17 cellular contexts compared by ENCODE assay signal in the genomic region with DNA sequence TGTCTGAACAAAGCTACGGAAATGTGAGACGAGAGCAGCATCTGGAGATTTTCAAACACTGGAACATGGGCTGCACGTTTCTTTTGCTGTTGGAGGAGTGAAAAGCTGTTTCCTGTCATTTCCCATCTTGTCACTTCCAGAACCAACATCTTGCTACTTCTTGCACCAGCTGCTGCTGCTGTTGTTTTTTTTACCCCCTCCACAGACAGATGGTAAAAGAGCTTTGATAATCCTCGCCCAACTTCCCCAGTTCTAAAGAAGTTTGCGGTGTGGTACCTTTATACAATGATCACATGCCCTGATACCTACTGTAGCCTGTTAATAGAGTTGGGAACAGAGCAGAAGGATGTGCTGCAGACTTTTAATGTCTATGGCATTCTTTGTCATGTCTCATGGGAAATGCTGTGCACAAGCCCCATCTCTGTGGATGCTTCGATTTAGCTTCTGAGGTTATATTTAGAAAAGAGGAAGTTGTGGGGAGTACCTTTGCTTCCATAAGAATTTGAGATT.
DNase-seq lines count a peak whose midpoint lies in the region; ATAC-seq and TF ChIP-seq lines count a peak whose summit lies in the region.
"Had no signal": no experiment of that assay in that cellular context is flagged by ENCODE, and none has a peak within 500 bp of the region (broad histone marks: within the 10 kb centered on the region; RNA-seq: fewer than 3 reads in every experiment).

No MANE protein-coding gene starts in this region.

- H3K27me3 ChIP-seq in suprapubic skin = no peaks in the 10 kb centered on the region
- H3K27me3 ChIP-seq: pancreas had no signal

- no peak for TF ChIP-seq POLR2A in suprapubic skin (IDR thresholded peaks at IDR 0.05)

- no peaks in the 10 kb centered on the region for H3K9me3 ChIP-seq in suprapubic skin
- H3K9me3 ChIP-seq: pancreas had no signal

- no peaks in the 10 kb centered on the region for H3K36me3 ChIP-seq in suprapubic skin
- H3K36me3 ChIP-seq: pancreas had no signal

- H3K27ac ChIP-seq in suprapubic skin = no peak overlapping the region
- H3K27ac ChIP-seq: pancreas had no signal

- WGBS in suprapubic skin = 46% methylated on average over 6 of the region's 6 CpGs

- no peaks in the 10 kb centered on the region for H3K36me3 Mint-ChIP-seq in osteocyte (ENCODE audit: unreplicated experiment)

- H3K4me3 Mint-ChIP-seq in osteocyte (ENCODE audit: unreplicated experiment) = peak overlapping the region; percentile 44
- H3K4me3 Mint-ChIP-seq: dendritic cell treated with granulocyte-macrophage colony-stimulating factor and Interleukin-4, amounts not matched to agents 40 ng/mL and 50 ng/mL, for 4 days had no signal

- peaks cover 35% of the 10 kb centered on the region for H3K4me1 Mint-ChIP-seq in osteocyte (ENCODE audit: unreplicated experiment)

- ATAC-seq in HG03469 (IDR thresholded peaks at IDR 0.05; ENCODE audit: unreplicated experiment) = peak; percentile 43
- peak; percentile 89 for ATAC-seq in SK-N-SH treated with all-trans-retinoic acid at 6 μM for 48 hours
- no peak for ATAC-seq in HG03378 (IDR thresholded peaks at IDR 0.05; ENCODE audit: unreplicated experiment)
- ATAC-seq: left lobe of liver, pancreas had no signal

- no peak for TF ChIP-seq EP300 in suprapubic skin (IDR thresholded peaks at IDR 0.05)

- no peak for TF ChIP-seq CTCF in osteocyte (IDR thresholded peaks at IDR 0.05)
- no peak for TF ChIP-seq CTCF in suprapubic skin (IDR thresholded peaks at IDR 0.05)

- H3K4me3 ChIP-seq in suprapubic skin = no peak overlapping the region
- H3K4me3 ChIP-seq: pancreas had no signal

- no peaks in the 10 kb centered on the region for H3K27me3 Mint-ChIP-seq in osteocyte (ENCODE audit: unreplicated experiment)

- peak overlapping the region; percentile 82 for H3K27ac Mint-ChIP-seq in osteocyte (ENCODE audit: unreplicated experiment)
- H3K27ac Mint-ChIP-seq: dendritic cell treated with granulocyte-macrophage colony-stimulating factor and Interleukin-4, amounts not matched to agents 40 ng/mL and 50 ng/mL, for 4 days had no signal

- DNase-seq in SKM-1 treated with dmso at 0.1 percent for 144 hours (lab: John Stamatoyannopoulos, UW; ENCODE audit: unreplicated experiment) (peak; percentile 51), SKM-1 (lab: John Stamatoyannopoulos, UW; ENCODE audit: unreplicated experiment) (no peak), osteocyte (ENCODE audit: extremely low spot score, unreplicated experiment) (no peak), suprapubic skin (ENCODE audit: low spot score in 2 of 2) (no peak), DMS79 treated with DMSO at 0.1 percent for 48 hours (lab: John Stamatoyannopoulos, UW) (no peak)
- DNase-seq: activated CD4-positive, alpha-beta T cell treated with anti-CD3 and anti-CD28 coated beads for 4 hours; activated naive CD4-positive, alpha-beta T cell treated with anti-CD3 and anti-CD28 coated beads, Interleukin-2, amount 50 U/mL, for 16 hours; EL; NCI-H226; pancreas; stimulated activated CD4-positive, alpha-beta T cell treated with anti-CD3 and anti-CD28 coated beads, Interleukin-4, amount 100 ng/mL, for 1 hour; SW 1271 had no signal

- H3K9me3 Mint-ChIP-seq in osteocyte (ENCODE audit: unreplicated experiment) = no peaks in the 10 kb centered on the region
- H3K9me3 Mint-ChIP-seq: dendritic cell treated with granulocyte-macrophage colony-stimulating factor and Interleukin-4, amounts not matched to agents 40 ng/mL and 50 ng/mL, for 4 days had no signal

- H3K4me1 ChIP-seq in suprapubic skin = peaks cover 3% of the 10 kb centered on the region
- H3K4me1 ChIP-seq: pancreas had no signal

TF ChIP-seq in SK-N-SH treated with all-trans-retinoic acid at 6 μM for 48 hours, 23 proteins besides CTCF, POLR2A, EP300 and RAD21:
- no peak for TF ChIP-seq RARB (CRISPR knock-in tag; IDR thresholded peaks at IDR 0.05)
- TF ChIP-seq, protein P1, sequence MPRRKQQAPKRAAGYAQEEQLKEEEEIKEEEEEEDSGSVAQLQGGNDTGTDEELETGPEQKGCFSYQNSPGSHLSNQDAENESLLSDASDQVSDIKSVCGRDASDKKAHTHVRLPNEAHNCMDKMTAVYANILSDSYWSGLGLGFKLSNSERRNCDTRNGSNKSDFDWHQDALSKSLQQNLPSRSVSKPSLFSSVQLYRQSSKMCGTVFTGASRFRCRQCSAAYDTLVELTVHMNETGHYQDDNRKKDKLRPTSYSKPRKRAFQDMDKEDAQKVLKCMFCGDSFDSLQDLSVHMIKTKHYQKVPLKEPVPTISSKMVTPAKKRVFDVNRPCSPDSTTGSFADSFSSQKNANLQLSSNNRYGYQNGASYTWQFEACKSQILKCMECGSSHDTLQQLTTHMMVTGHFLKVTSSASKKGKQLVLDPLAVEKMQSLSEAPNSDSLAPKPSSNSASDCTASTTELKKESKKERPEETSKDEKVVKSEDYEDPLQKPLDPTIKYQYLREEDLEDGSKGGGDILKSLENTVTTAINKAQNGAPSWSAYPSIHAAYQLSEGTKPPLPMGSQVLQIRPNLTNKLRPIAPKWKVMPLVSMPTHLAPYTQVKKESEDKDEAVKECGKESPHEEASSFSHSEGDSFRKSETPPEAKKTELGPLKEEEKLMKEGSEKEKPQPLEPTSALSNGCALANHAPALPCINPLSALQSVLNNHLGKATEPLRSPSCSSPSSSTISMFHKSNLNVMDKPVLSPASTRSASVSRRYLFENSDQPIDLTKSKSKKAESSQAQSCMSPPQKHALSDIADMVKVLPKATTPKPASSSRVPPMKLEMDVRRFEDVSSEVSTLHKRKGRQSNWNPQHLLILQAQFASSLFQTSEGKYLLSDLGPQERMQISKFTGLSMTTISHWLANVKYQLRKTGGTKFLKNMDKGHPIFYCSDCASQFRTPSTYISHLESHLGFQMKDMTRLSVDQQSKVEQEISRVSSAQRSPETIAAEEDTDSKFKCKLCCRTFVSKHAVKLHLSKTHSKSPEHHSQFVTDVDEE (CRISPR knock-in tag; IDR thresholded peaks at IDR 0.05) = no peak
- TF ChIP-seq OSR1 (CRISPR knock-in tag; IDR thresholded peaks at IDR 0.05) = no peak
- no peak for TF ChIP-seq ZC3H10 (CRISPR knock-in tag; IDR thresholded peaks at IDR 0.05)
- no peak for TF ChIP-seq BACH2 (CRISPR knock-in tag; IDR thresholded peaks at IDR 0.05; ENCODE audit: borderline replicate concordance)
